In genomic region chr20:43190332-43190953, GRCh38 we compare ENCODE assay signal across 23 cellular contexts. TPM values are rescaled to one million over a fixed set of nuclear protein-coding genes. Genes with fewer than 3 reads are reported as not detected.
DNase-seq lines count a peak whose midpoint lies in the region; ATAC-seq and TF ChIP-seq lines count a peak whose summit lies in the region.
"Had no signal": no experiment of that assay in that cellular context is flagged by ENCODE, and none has a peak within 500 bp of the region (broad histone marks: within the 10 kb centered on the region; RNA-seq: fewer than 3 reads in every experiment).

No MANE protein-coding gene starts in this region.

- H4K91ac ChIP-seq in neuronal stem cell (ENCODE audit: low read depth, low read length, poor library complexity) = no peak overlapping the region

- H3K36me3 ChIP-seq in H7 (replicated peaks; ENCODE audit: control insufficient read depth, insufficient read depth, low read length) = no peaks in the 10 kb centered on the region
- H3K36me3 ChIP-seq in hepatocyte (replicated peaks; ENCODE audit: insufficient read depth, low read depth) = no peaks in the 10 kb centered on the region
- no peaks in the 10 kb centered on the region for H3K36me3 ChIP-seq in neuronal stem cell (replicated peaks in 1 of 2; ENCODE audit: control insufficient read depth in 2 of 2, insufficient read depth in 2 of 2, low read length in 2 of 2)
- no peaks in the 10 kb centered on the region for H3K36me3 ChIP-seq in GM23248 (ENCODE audit: low read depth)
- H3K36me3 ChIP-seq: ascending aorta, HAP-1, uterus had no signal

- H3K79me2 ChIP-seq in hepatocyte (no peaks in the 10 kb centered on the region), GM23248 (ENCODE audit: insufficient read depth) (no peaks in the 10 kb centered on the region)

- H4K8ac ChIP-seq in neuronal stem cell (ENCODE audit: low read depth, low read length) = no peak overlapping the region

- 47% methylated on average over 4 of the region's 24 CpGs for WGBS in hepatocyte (ENCODE audit: low lambda C conversion rate, missing lambda C conversion rate)
- WGBS in neuronal stem cell (ENCODE audit: extremely low coverage in 2 of 2, insufficient read length in 2 of 2, insufficient replicate concordance in 1 of 2), 2 donors = no CpG with 5 or more reads among the region's 24 CpGs
- WGBS in GM23248 (ENCODE audit: low coverage in 1 of 2, low lambda C conversion rate in 2 of 2, missing lambda C conversion rate in 2 of 2), 2 experiments = 17 to 23% methylated on average over 3 to 24 of the region's 24 CpGs

- H3K27me3 ChIP-seq in H7 (ENCODE audit: control insufficient read depth, insufficient read depth, low read length) (peaks cover 44% of the 10 kb centered on the region), hepatocyte (peaks cover 41% of the 10 kb centered on the region), neuronal stem cell (ENCODE audit: control insufficient read depth in 3 of 3, insufficient read depth in 3 of 3, low read depth in 1 of 3, low read length in 3 of 3) (peaks cover 17 to 51% (median 39%) of the 10 kb centered on the region in 3 experiments), GM23248 (replicated peaks; ENCODE audit: insufficient read depth) (peaks cover 46% of the 10 kb centered on the region)

- H2BK120ac ChIP-seq in neuronal stem cell (ENCODE audit: low read depth, low read length) = no peak overlapping the region

- H3K79me1 ChIP-seq in neuronal stem cell (ENCODE audit: low read depth, low read length) = no peaks in the 10 kb centered on the region

- no peak overlapping the region for H2BK5ac ChIP-seq in neuronal stem cell (ENCODE audit: low read length)

- H2BK15ac ChIP-seq in neuronal stem cell (ENCODE audit: low read length) = no peak overlapping the region

- H3K23ac ChIP-seq in neuronal stem cell (ENCODE audit: low read depth, low read length, poor library complexity) = no peak overlapping the region

- H3K9me2 ChIP-seq in hepatocyte (replicated peaks; ENCODE audit: insufficient read depth) = no peaks in the 10 kb centered on the region
- H3K9me2 ChIP-seq in GM23248 (ENCODE audit: insufficient read depth) = no peaks in the 10 kb centered on the region

- H2AK5ac ChIP-seq in neuronal stem cell (ENCODE audit: low read depth, low read length) = no peak overlapping the region

- in situ Hi-C loops in GM23248 (cut with MboI) = no loop called here

- H4K20me1 ChIP-seq in hepatocyte (ENCODE audit: insufficient read depth, poor library complexity, severe bottlenecking) (no peaks in the 10 kb centered on the region), GM23248 (ENCODE audit: insufficient read depth) (no peaks in the 10 kb centered on the region)

- H3K4ac ChIP-seq in neuronal stem cell (ENCODE audit: low read length) = no peak overlapping the region

- no peaks in the 10 kb centered on the region for H3F3A ChIP-seq in GM23248 (ENCODE audit: insufficient read depth)

- H2BK12ac ChIP-seq in neuronal stem cell (ENCODE audit: low read length) = no peak overlapping the region

- TF ChIP-seq CTCF in hepatocyte (IDR thresholded peaks at IDR 0.05; ENCODE audit: poor library complexity) = no peak

- H3K9me3 ChIP-seq in hepatocyte (ENCODE audit: low read depth) (no peaks in the 10 kb centered on the region), neuronal stem cell (replicated peaks in 1 of 2; ENCODE audit: control insufficient read depth in 2 of 2, insufficient read depth in 1 of 2, low read depth in 1 of 2, low read length in 2 of 2) (no peaks in the 10 kb centered on the region), GM23248 (ENCODE audit: low read depth) (no peaks in the 10 kb centered on the region)
- H3K9me3 ChIP-seq: ascending aorta, HAP-1, uterus had no signal

- no peaks in the 10 kb centered on the region for H3K4me1 ChIP-seq in hepatocyte (ENCODE audit: insufficient read depth)
- peaks cover 0 to 11% of the 10 kb centered on the region in 2 donors for H3K4me1 ChIP-seq in neuronal stem cell (ENCODE audit: control insufficient read depth in 2 of 2, insufficient read depth in 1 of 2, low read depth in 1 of 2, low read length in 2 of 2)
- no peaks in the 10 kb centered on the region for H3K4me1 ChIP-seq in GM23248 (ENCODE audit: insufficient read depth)
- H3K4me1 ChIP-seq: HAP-1 had no signal

- no peak for ATAC-seq in HG03342 (IDR thresholded peaks at IDR 0.05; ENCODE audit: unreplicated experiment)
- ATAC-seq: activated T-cell treated with anti-CD3 and anti-CD28 coated beads, Interleukin-2, amount 50 U/mL, for 72 hours; esophagus mucosa; T-cell had no signal

- H2AFZ ChIP-seq in hepatocyte (no peak overlapping the region), neuronal stem cell (ENCODE audit: low read length) (no peak overlapping the region), GM23248 (no peak overlapping the region)

- H3K18ac ChIP-seq in neuronal stem cell (ENCODE audit: low read length) = no peak overlapping the region

- H3K4me3 ChIP-seq in H7 (ENCODE audit: insufficient read depth, low read depth, low read length) (peak overlapping the region; percentile 45), hepatocyte (no peak overlapping the region), neuronal stem cell (ENCODE audit: low read length in 2 of 2) (peak overlapping the region in 1 of 2 donors; percentile 78), GM23248 (no peak overlapping the region)
- H3K4me3 ChIP-seq: HAP-1, uterus had no signal

- H3K27ac ChIP-seq in hepatocyte (no peak overlapping the region), neuronal stem cell (replicated peaks; ENCODE audit: low read length) (no peak overlapping the region), GM23248 (no peak overlapping the region)
- H3K27ac ChIP-seq: ascending aorta, HL-60, uterus had no signal

- peak overlapping the region; percentile 62 for H3K4me2 ChIP-seq in hepatocyte
- H3K4me2 ChIP-seq in neuronal stem cell (ENCODE audit: insufficient read depth, low read length, poor library complexity, severe bottlenecking) = peak overlapping the region; percentile 88
- no peak overlapping the region for H3K4me2 ChIP-seq in GM23248 (ENCODE audit: unreplicated experiment)

- peak overlapping the region; percentile 65 for H3K14ac ChIP-seq in neuronal stem cell (ENCODE audit: low read length)

- DNase-seq in H7 = peak; percentile 52
- DNase-seq in NCI-H526 treated with DMSO at 0.1 percent for 48 hours (lab: John Stamatoyannopoulos, UW) = peak; percentile 46
- DNase-seq in hepatocyte (ENCODE audit: low spot score) = no peak
- DNase-seq in neuronal stem cell (ENCODE audit: low spot score) = no peak
- DNase-seq in NCI-H774 (lab: John Stamatoyannopoulos, UW) = no peak
- no peak for DNase-seq in GM23248
- DNase-seq: activated naive CD4-positive, alpha-beta T cell treated with anti-CD3 and anti-CD28 coated beads, Interleukin-2, amount 10 ng/mL, durations not matched to agents 7 days and 5 days; activated T-cell treated with anti-CD3 and anti-CD28 coated beads, Interleukin-2, amount 50 U/mL, for 72 hours; effector CD4-positive, alpha-beta T cell; foreskin melanocyte; NCI-H1694; NCI-H82; SHP77 treated with DMSO at 0.1 percent for 48 hours; T-cell; uterus had no signal

- H3K9ac ChIP-seq in neuronal stem cell (ENCODE audit: low read depth, low read length, poor library complexity) (peak overlapping the region; percentile 85), GM23248 (no peak overlapping the region)

RNA-seq across cellular contexts. Expression of gene PTPRT, which starts 0.7 kb away (rescaled TPM):
- total RNA-seq in H7 (2014; rRNA removed; shearing (Covaris generic)) = 0.07 and 0.11 TPM in 2 replicates
- 0.83 and 1.6 TPM in 2 replicates for total RNA-seq in hepatocyte
- polyA plus RNA-seq in hepatocyte (0.47 and 0.85 TPM in 2 replicates), GM23248 (2016; fragmentation: Nextera tagmentation; extraction: Ambion mirVana) (not detected in 2 replicates)
- polyA plus RNA-seq in neuronal stem cell (2013, experiment 1 of 2) = 0.06 TPM
- 0.07 TPM for polyA plus RNA-seq in neuronal stem cell (2013, experiment 2 of 2)
- not detected in 2 replicates for total RNA-seq in GM23248 (2014; rRNA removed; shearing (Covaris generic))
- total RNA-seq: activated CD8-positive, alpha-beta memory T cell treated with anti-CD3 and anti-CD28 coated beads for 36 hours; activated T-cell treated with anti-CD3 and anti-CD28 coated beads, Interleukin-2, amount 50 U/mL, for 72 hours; T-cell had no signal
- polyA plus RNA-seq: CD14-positive monocyte, IgD-negative memory B cell had no signal

Comparison
In these comparisons a context has a peak if more than half of its experiments do, and no peak if none do; other contexts are left out.
1. DNase-seq: peak in H7 (single experiment) and NCI-H526 treated with DMSO at 0.1 percent for 48 hours (single experiment); none in hepatocyte (single experiment), neuronal stem cell (single experiment), NCI-H774 (single experiment) and GM23248 (single experiment).